1 cellular context compared by ENCODE assay signal in the genomic region with DNA sequence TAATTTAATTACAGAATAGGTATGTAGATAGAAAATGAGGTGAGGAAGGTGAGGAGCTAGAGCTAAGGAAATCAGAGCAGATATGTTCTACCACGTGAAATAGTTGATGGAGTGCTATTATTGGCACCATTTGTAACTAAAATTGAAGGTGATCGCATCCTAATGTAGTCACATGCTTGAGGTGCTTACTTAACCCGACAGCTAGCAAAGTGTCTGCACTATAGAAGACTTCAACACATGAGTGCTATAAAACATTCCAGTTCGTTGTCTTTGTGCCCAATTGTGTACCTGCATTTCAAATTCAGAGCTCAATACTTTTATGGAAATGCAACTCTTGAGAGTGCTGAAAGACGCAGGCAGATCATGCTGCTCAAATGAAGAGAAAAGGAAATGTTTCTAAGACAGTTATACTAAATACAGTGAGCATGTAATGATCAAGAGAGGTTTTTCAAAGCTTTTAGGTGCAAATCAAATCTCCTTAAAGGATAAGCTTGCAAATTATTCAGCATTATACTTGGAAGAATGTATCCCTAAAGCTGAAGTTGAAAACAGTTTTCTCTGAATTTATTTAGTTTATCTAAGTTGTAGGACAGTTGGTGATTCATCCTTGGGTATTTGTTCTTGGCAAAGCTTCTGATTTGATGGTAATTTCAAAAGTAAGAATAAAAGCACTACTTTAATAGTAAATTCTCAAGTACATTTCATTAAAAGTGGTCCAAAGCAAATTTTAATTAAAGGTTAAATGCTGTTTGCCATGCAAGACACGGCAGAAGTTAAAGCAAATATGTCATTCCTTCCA.
TF ChIP-seq lines count a peak whose summit lies in the region.

No MANE protein-coding gene starts in this region.

TF ChIP-seq in GM23338, 12 proteins besides CTCF, POLR2A, EP300 and RAD21 (continued from another document):
- TF ChIP-seq, protein P1, sequence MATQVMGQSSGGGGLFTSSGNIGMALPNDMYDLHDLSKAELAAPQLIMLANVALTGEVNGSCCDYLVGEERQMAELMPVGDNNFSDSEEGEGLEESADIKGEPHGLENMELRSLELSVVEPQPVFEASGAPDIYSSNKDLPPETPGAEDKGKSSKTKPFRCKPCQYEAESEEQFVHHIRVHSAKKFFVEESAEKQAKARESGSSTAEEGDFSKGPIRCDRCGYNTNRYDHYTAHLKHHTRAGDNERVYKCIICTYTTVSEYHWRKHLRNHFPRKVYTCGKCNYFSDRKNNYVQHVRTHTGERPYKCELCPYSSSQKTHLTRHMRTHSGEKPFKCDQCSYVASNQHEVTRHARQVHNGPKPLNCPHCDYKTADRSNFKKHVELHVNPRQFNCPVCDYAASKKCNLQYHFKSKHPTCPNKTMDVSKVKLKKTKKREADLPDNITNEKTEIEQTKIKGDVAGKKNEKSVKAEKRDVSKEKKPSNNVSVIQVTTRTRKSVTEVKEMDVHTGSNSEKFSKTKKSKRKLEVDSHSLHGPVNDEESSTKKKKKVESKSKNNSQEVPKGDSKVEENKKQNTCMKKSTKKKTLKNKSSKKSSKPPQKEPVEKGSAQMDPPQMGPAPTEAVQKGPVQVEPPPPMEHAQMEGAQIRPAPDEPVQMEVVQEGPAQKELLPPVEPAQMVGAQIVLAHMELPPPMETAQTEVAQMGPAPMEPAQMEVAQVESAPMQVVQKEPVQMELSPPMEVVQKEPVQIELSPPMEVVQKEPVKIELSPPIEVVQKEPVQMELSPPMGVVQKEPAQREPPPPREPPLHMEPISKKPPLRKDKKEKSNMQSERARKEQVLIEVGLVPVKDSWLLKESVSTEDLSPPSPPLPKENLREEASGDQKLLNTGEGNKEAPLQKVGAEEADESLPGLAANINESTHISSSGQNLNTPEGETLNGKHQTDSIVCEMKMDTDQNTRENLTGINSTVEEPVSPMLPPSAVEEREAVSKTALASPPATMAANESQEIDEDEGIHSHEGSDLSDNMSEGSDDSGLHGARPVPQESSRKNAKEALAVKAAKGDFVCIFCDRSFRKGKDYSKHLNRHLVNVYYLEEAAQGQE (IDR thresholded peaks at IDR 0.05; ENCODE audit: unreplicated experiment): no peak
- TF ChIP-seq CREB1 (CRISPR knock-in tag; IDR thresholded peaks at IDR 0.05; ENCODE audit: low read depth): no peak
- no peak for TF ChIP-seq ZNF114 (CRISPR knock-in tag; IDR thresholded peaks at IDR 0.05)
- no peak for TF ChIP-seq ZNF462 (CRISPR knock-in tag; IDR thresholded peaks at IDR 0.05)
- TF ChIP-seq STAT1 (IDR thresholded peaks at IDR 0.05; ENCODE audit: unreplicated experiment): no peak
- TF ChIP-seq JUNB (IDR thresholded peaks at IDR 0.05; ENCODE audit: unreplicated experiment): no peak
